ENCODE assay signal across 17 cellular contexts in genomic region chr9:92633879-92634278, GRCh38. TPM values are rescaled to one million over a fixed set of nuclear protein-coding genes. Genes with fewer than 3 reads are reported as not detected.
DNase-seq lines count a peak whose midpoint lies in the region; ATAC-seq and TF ChIP-seq lines count a peak whose summit lies in the region.
"Had no signal": no experiment of that assay in that cellular context is flagged by ENCODE, and none has a peak within 500 bp of the region (broad histone marks: within the 10 kb centered on the region; RNA-seq: fewer than 3 reads in every experiment).

No MANE protein-coding gene starts in this region.

- peaks cover 27% of the 10 kb centered on the region for H3K36me3 Mint-ChIP-seq in activated CD4-positive, alpha-beta memory T cell treated with anti-CD3 and anti-CD28 coated beads for 36 hours
- peaks cover 51% of the 10 kb centered on the region for H3K36me3 Mint-ChIP-seq in activated CD4-positive, alpha-beta T cell treated with anti-CD3 and anti-CD28 coated beads, Interleukin-2, amount 10 ng/mL, durations not matched to agents 24 days and 14 days (ENCODE audit: low read depth)

- H3K4me3 ChIP-seq in BLaER1 treated with 17β-estradiol and CSF1 and Interleukin-3, amounts not matched to agents 10 nM and 100 nM: no peak overlapping the region
- no peak overlapping the region for H3K4me3 ChIP-seq in lower lobe of right lung
- H3K4me3 ChIP-seq in stomach smooth muscle (ENCODE audit: low read length in 2 of 2): peak overlapping the region in 1 of 2 donors; percentile 61
- H3K4me3 ChIP-seq: SJCRH30 had no signal

- H4K20me1 ChIP-seq in BLaER1 treated with 17β-estradiol and CSF1 and Interleukin-3, amounts not matched to agents 10 nM and 100 nM: peaks cover 0 to 48% (median 6%) of the 10 kb centered on the region in 11 experiments; a peak in 11 of 22 replicates

- H3K27me3 ChIP-seq in BLaER1 treated with 17β-estradiol and CSF1 and Interleukin-3, amounts not matched to agents 10 nM and 100 nM: no peaks in the 10 kb centered on the region
- H3K27me3 ChIP-seq in lower lobe of right lung (ENCODE audit: low read depth) (no peaks in the 10 kb centered on the region), stomach smooth muscle (ENCODE audit: control insufficient read depth in 1 of 2, insufficient read depth in 2 of 2, low read length in 2 of 2) (no peaks in the 10 kb centered on the region)
- H3K27me3 ChIP-seq: SJCRH30 had no signal

- TF ChIP-seq CTCF in lower lobe of right lung (IDR thresholded peaks at IDR 0.05): no peak

- intact Hi-C loops in activated CD4-positive, alpha-beta memory T cell treated with anti-CD3 and anti-CD28 coated beads for 36 hours (cut with micrococcal nuclease): loop anchor here (2.0 to 5.0 kb wide), 2 partner anchors 309 to 497 kb away; partner anchors contain the start of genes CENPP and NOL8
- intact Hi-C loops in lower lobe of right lung (cut with DNase I): no loop called here
- intact Hi-C loops in activated CD4-positive, alpha-beta T cell treated with anti-CD3 and anti-CD28 coated beads, Interleukin-2, amount 10 ng/mL, durations not matched to agents 24 days and 14 days (cut with micrococcal nuclease): loop anchor here (2.0 to 10.0 kb wide), 2 partner anchors 339 to 495 kb away; partner anchors contain the start of gene IARS1

- peak; percentile 3 for DNase-seq in activated CD4-positive, alpha-beta memory T cell treated with anti-CD3 and anti-CD28 coated beads for 36 hours
- DNase-seq in lower lobe of right lung: peak; percentile 38
- DNase-seq in stimulated activated CD4-positive, alpha-beta T cell treated with anti-CD3 and anti-CD28 coated beads, Interleukin-12 subunit alpha, Interleukin-12 subunit beta, amount 100 ng/mL, for 4 hours: no peak
- no peak for DNase-seq in activated CD4-positive, alpha-beta T cell treated with anti-CD3 and anti-CD28 coated beads, Interleukin-2, amount 10 ng/mL, durations not matched to agents 24 days and 14 days
- DNase-seq in COLO829 (ENCODE audit: low spot score): no peak
- DNase-seq: central memory CD4-positive, alpha-beta T cell; NCI-H1694; NCI-H2171; SJCRH30; stimulated activated CD4-positive, alpha-beta T cell treated with anti-CD3 and anti-CD28 coated beads, Interleukin-15, amount 100 ng/mL, for 24 hours; stimulated activated naive CD8-positive, alpha-beta T cell treated with anti-CD3 and anti-CD28 coated beads, Interleukin-15, amount 100 ng/mL, for 72 hours; T-cell had no signal

- no peaks in the 10 kb centered on the region for H3K9me3 Mint-ChIP-seq in activated CD4-positive, alpha-beta memory T cell treated with anti-CD3 and anti-CD28 coated beads for 36 hours
- no peaks in the 10 kb centered on the region for H3K9me3 Mint-ChIP-seq in activated CD4-positive, alpha-beta T cell treated with anti-CD3 and anti-CD28 coated beads, Interleukin-2, amount 10 ng/mL, durations not matched to agents 24 days and 14 days
- H3K9me3 Mint-ChIP-seq: activated naive CD4-positive, alpha-beta T cell treated with anti-CD3 and anti-CD28 coated beads, Interleukin-2, amount 50 U/mL, for 24 hours; memory B cell; stimulated activated naive CD8-positive, alpha-beta T cell treated with anti-CD3 and anti-CD28 coated beads, Interleukin-15, amount 100 ng/mL, for 72 hours; T-cell had no signal

- H3K4me1 ChIP-seq in BLaER1 treated with 17β-estradiol and CSF1 and Interleukin-3, amounts not matched to agents 10 nM and 100 nM: peaks cover 0 to 31% (median 22%) of the 10 kb centered on the region in 10 experiments; a peak in 15 of 20 replicates
- H3K4me1 ChIP-seq in lower lobe of right lung: no peaks in the 10 kb centered on the region
- peaks cover 22% of the 10 kb centered on the region for H3K4me1 ChIP-seq in stomach smooth muscle (ENCODE audit: control insufficient read depth, insufficient read depth, low read length)
- H3K4me1 ChIP-seq: SJCRH30 had no signal

- H3K27ac ChIP-seq in BLaER1 treated with 17β-estradiol and CSF1 and Interleukin-3, amounts not matched to agents 10 nM and 100 nM: peak overlapping the region in 5 of 11 experiments; percentile 9 to 61 (median 40); a peak in 5 of 22 replicates
- H3K27ac ChIP-seq in lower lobe of right lung: no peak overlapping the region
- H3K27ac ChIP-seq in stomach smooth muscle (ENCODE audit: low read length): peak overlapping the region; percentile 41
- H3K27ac ChIP-seq: SJCRH30 had no signal

- peaks cover 98 to 100% (median 99%) of the 10 kb centered on the region in 11 experiments for H3K36me3 ChIP-seq in BLaER1 treated with 17β-estradiol and CSF1 and Interleukin-3, amounts not matched to agents 10 nM and 100 nM
- peaks cover 75% of the 10 kb centered on the region for H3K36me3 ChIP-seq in lower lobe of right lung
- peaks cover 8 to 41% of the 10 kb centered on the region in 2 donors for H3K36me3 ChIP-seq in stomach smooth muscle (ENCODE audit: control insufficient read depth in 2 of 2, insufficient read depth in 2 of 2, low read length in 2 of 2)

- H3K27me3 Mint-ChIP-seq in activated CD4-positive, alpha-beta memory T cell treated with anti-CD3 and anti-CD28 coated beads for 36 hours: no peaks in the 10 kb centered on the region
- no peaks in the 10 kb centered on the region for H3K27me3 Mint-ChIP-seq in activated CD4-positive, alpha-beta T cell treated with anti-CD3 and anti-CD28 coated beads, Interleukin-2, amount 10 ng/mL, durations not matched to agents 24 days and 14 days
- H3K27me3 Mint-ChIP-seq: activated naive CD4-positive, alpha-beta T cell treated with anti-CD3 and anti-CD28 coated beads, Interleukin-2, amount 50 U/mL, for 24 hours; memory B cell; stimulated activated naive CD8-positive, alpha-beta T cell treated with anti-CD3 and anti-CD28 coated beads, Interleukin-15, amount 100 ng/mL, for 72 hours; T-cell had no signal

- H3K9me3 ChIP-seq in BLaER1 treated with 17β-estradiol and CSF1 and Interleukin-3, amounts not matched to agents 10 nM and 100 nM (replicated peaks in 1 of 11): peaks cover 7 to 18% (median 12%) of the 10 kb centered on the region in 11 experiments; a peak in 21 of 22 replicates
- H3K9me3 ChIP-seq in lower lobe of right lung (no peaks in the 10 kb centered on the region), stomach smooth muscle (ENCODE audit: control insufficient read depth in 2 of 2, low read length in 2 of 2) (no peaks in the 10 kb centered on the region)
- H3K9me3 ChIP-seq: SJCRH30 had no signal

- no peak overlapping the region for H3K4me3 Mint-ChIP-seq in activated CD4-positive, alpha-beta memory T cell treated with anti-CD3 and anti-CD28 coated beads for 36 hours
- H3K4me3 Mint-ChIP-seq in activated CD4-positive, alpha-beta T cell treated with anti-CD3 and anti-CD28 coated beads, Interleukin-2, amount 10 ng/mL, durations not matched to agents 24 days and 14 days: no peak overlapping the region
- H3K4me3 Mint-ChIP-seq: activated naive CD4-positive, alpha-beta T cell treated with anti-CD3 and anti-CD28 coated beads, Interleukin-2, amount 50 U/mL, for 24 hours; CD14-positive monocyte; memory B cell; stimulated activated naive CD8-positive, alpha-beta T cell treated with anti-CD3 and anti-CD28 coated beads, Interleukin-15, amount 100 ng/mL, for 72 hours; T-cell had no signal

- no peak overlapping the region for H3K4me2 ChIP-seq in BLaER1 treated with 17β-estradiol and CSF1 and Interleukin-3, amounts not matched to agents 10 nM and 100 nM

- no peak overlapping the region for H3K27ac Mint-ChIP-seq in activated CD4-positive, alpha-beta memory T cell treated with anti-CD3 and anti-CD28 coated beads for 36 hours
- no peak overlapping the region for H3K27ac Mint-ChIP-seq in activated CD4-positive, alpha-beta T cell treated with anti-CD3 and anti-CD28 coated beads, Interleukin-2, amount 10 ng/mL, durations not matched to agents 24 days and 14 days
- H3K27ac Mint-ChIP-seq: activated naive CD4-positive, alpha-beta T cell treated with anti-CD3 and anti-CD28 coated beads, Interleukin-2, amount 50 U/mL, for 24 hours; memory B cell; T-cell had no signal

- peaks cover 7% of the 10 kb centered on the region for H3K4me1 Mint-ChIP-seq in activated CD4-positive, alpha-beta memory T cell treated with anti-CD3 and anti-CD28 coated beads for 36 hours (ENCODE audit: low read depth)
- peaks cover 8% of the 10 kb centered on the region for H3K4me1 Mint-ChIP-seq in activated CD4-positive, alpha-beta T cell treated with anti-CD3 and anti-CD28 coated beads, Interleukin-2, amount 10 ng/mL, durations not matched to agents 24 days and 14 days
- H3K4me1 Mint-ChIP-seq: activated naive CD4-positive, alpha-beta T cell treated with anti-CD3 and anti-CD28 coated beads, Interleukin-2, amount 50 U/mL, for 24 hours; CD14-positive monocyte; memory B cell; T-cell had no signal

- POLR2A ChIA-PET in activated CD4-positive, alpha-beta memory T cell treated with anti-CD3 and anti-CD28 coated beads for 36 hours (lab: Charles Lee): no interaction called here

- CTCF ChIA-PET in activated CD4-positive, alpha-beta memory T cell treated with anti-CD3 and anti-CD28 coated beads for 36 hours (lab: Charles Lee): interaction anchor here (0.6 to 5.0 kb wide), 5 partner anchors 17 to 1007 kb away, joined by 3 to 33 read pairs (median 4); partner anchors contain the start of genes CENPP and NOL8

- ATAC-seq in lower lobe of right lung: no peak
- ATAC-seq: stimulated activated naive CD8-positive, alpha-beta T cell treated with anti-CD3 and anti-CD28 coated beads, Interleukin-15, amount 100 ng/mL, for 72 hours had no signal

- peak overlapping the region in 6 of 11 experiments; percentile 1 to 16 (median 4); a peak in 3 of 22 replicates for H3K9ac ChIP-seq in BLaER1 treated with 17β-estradiol and CSF1 and Interleukin-3, amounts not matched to agents 10 nM and 100 nM
- peak overlapping the region in 1 of 2 donors; percentile 60 for H3K9ac ChIP-seq in stomach smooth muscle (ENCODE audit: low read length in 2 of 2)

RNA-seq across cellular contexts. Expression of gene IPPK, which starts 36.1 kb away (rescaled TPM):
- 10 to 100 TPM; 10.8 to 11.0 TPM for total RNA-seq in activated CD4-positive, alpha-beta memory T cell treated with anti-CD3 and anti-CD28 coated beads for 36 hours
- 7.3 TPM for total RNA-seq in lower lobe of right lung
- 13.5 and 15.6 TPM in 2 replicates for total RNA-seq in activated CD4-positive, alpha-beta T cell treated with anti-CD3 and anti-CD28 coated beads, Interleukin-2, amount 10 ng/mL, durations not matched to agents 24 days and 14 days

Comparison
In these comparisons a context has a peak if more than half of its experiments do, and no peak if none do; other contexts are left out.
1. DNase-seq: peak in activated CD4-positive, alpha-beta memory T cell treated with anti-CD3 and anti-CD28 coated beads for 36 hours (single experiment) and lower lobe of right lung (single experiment); none in stimulated activated CD4-positive, alpha-beta T cell treated with anti-CD3 and anti-CD28 coated beads, Interleukin-12 subunit alpha, Interleukin-12 subunit beta, amount 100 ng/mL, for 4 hours (single experiment), activated CD4-positive, alpha-beta T cell treated with anti-CD3 and anti-CD28 coated beads, Interleukin-2, amount 10 ng/mL, durations not matched to agents 24 days and 14 days (single experiment) and COLO829 (single experiment).